ENCODE assay signal across 1 cellular context in the genomic region with DNA sequence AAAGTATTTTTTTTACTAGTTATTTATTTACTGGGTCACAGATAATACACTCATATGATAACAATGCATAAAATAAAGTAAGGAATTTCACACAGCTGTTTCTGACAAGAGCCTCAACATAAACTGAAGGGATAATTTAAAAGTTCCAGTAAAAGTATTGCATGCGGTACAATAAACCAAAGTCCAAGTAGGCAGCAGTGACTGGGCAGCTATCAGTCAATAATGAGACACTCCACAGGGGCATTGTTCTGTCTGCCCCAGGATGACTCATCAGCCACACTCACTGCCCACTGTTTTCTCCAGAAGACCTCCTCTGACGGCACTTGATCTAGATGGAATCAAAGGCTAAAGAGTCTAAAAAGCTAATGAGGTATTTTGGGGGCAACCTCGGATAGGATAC.
TF ChIP-seq lines count a peak whose summit lies in the region.

No MANE protein-coding gene starts in this region.

TF ChIP-seq in K562, 482 proteins besides CTCF, POLR2A, EP300 and RAD21 (continued from another document):
- TF ChIP-seq TARDBP (IDR thresholded peaks at IDR 0.05): no peak
- TF ChIP-seq KDM4B (IDR thresholded peaks at IDR 0.05; ENCODE audit: borderline replicate concordance in 2 of 2, low read depth in 1 of 2): no peak
- TF ChIP-seq MTA3 (IDR thresholded peaks at IDR 0.05; ENCODE audit: borderline replicate concordance): no peak
- no peak for TF ChIP-seq SRSF7 (optimal IDR thresholded peaks at IDR 0.05; ENCODE audit: low read depth, low read length)
- TF ChIP-seq, protein P1, sequence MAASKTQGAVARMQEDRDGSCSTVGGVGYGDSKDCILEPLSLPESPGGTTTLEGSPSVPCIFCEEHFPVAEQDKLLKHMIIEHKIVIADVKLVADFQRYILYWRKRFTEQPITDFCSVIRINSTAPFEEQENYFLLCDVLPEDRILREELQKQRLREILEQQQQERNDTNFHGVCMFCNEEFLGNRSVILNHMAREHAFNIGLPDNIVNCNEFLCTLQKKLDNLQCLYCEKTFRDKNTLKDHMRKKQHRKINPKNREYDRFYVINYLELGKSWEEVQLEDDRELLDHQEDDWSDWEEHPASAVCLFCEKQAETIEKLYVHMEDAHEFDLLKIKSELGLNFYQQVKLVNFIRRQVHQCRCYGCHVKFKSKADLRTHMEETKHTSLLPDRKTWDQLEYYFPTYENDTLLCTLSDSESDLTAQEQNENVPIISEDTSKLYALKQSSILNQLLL (CRISPR knock-in tag; IDR thresholded peaks at IDR 0.05; ENCODE audit: borderline replicate concordance): no peak
- no peak for TF ChIP-seq CBX2 (IDR thresholded peaks at IDR 0.05; ENCODE audit: insufficient read depth, low read length, poor library complexity, severe bottlenecking)
- no peak for TF ChIP-seq CREB3L1 (IDR thresholded peaks at IDR 0.05; ENCODE audit: borderline replicate concordance, low read depth)
- TF ChIP-seq NR3C1 (CRISPR knock-in tag; IDR thresholded peaks at IDR 0.05): no peak
- TF ChIP-seq FOXK2 (conservative IDR thresholded peaks at IDR 0.05 in 1 of 2, IDR thresholded peaks at IDR 0.05 in 1 of 2; ENCODE audit: low read depth in 2 of 2): 0 out of 4 replicates have a peak, but pooled peaks of 1 of the 2 experiments have one; percentile 10
- TF ChIP-seq KDM1A (IDR thresholded peaks at IDR 0.05): no peak
- no peak; the same call in 1 of the 2 replicates for TF ChIP-seq NFIC (IDR thresholded peaks at IDR 0.05)
- peak; percentile 21 for TF ChIP-seq MEIS2 (IDR thresholded peaks at IDR 0.05; ENCODE audit: partially characterized antibody)
- no peak for TF ChIP-seq IFI16 (CRISPR knock-in tag; IDR thresholded peaks at IDR 0.05)
- no peak for TF ChIP-seq NR0B1 (IDR thresholded peaks at IDR 0.05; ENCODE audit: partially characterized antibody)
- TF ChIP-seq FOSL1 (tag; conservative IDR thresholded peaks at IDR 0.05): peak; percentile 85
- TF ChIP-seq U2AF1 (optimal IDR thresholded peaks at IDR 0.05; ENCODE audit: low read depth, low read length): no peak
- TF ChIP-seq, protein P2, sequence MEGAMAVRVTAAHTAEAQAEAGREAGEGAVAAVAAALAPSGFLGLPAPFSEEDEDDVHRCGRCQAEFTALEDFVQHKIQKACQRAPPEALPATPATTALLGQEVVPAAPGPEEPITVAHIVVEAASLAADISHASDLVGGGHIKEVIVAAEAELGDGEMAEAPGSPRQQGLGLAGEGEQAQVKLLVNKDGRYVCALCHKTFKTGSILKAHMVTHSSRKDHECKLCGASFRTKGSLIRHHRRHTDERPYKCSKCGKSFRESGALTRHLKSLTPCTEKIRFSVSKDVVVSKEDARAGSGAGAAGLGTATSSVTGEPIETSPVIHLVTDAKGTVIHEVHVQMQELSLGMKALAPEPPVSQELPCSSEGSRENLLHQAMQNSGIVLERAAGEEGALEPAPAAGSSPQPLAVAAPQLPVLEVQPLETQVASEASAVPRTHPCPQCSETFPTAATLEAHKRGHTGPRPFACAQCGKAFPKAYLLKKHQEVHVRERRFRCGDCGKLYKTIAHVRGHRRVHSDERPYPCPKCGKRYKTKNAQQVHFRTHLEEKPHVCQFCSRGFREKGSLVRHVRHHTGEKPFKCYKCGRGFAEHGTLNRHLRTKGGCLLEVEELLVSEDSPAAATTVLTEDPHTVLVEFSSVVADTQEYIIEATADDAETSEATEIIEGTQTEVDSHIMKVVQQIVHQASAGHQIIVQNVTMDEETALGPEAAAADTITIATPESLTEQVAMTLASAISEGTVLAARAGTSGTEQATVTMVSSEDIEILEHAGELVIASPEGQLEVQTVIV (CRISPR knock-in tag; IDR thresholded peaks at IDR 0.05; ENCODE audit: borderline replicate concordance): no peak
- TF ChIP-seq ZNF436 (CRISPR knock-in tag; IDR thresholded peaks at IDR 0.05): no peak
- TF ChIP-seq CREB1 (IDR thresholded peaks at IDR 0.05): 0 out of 2 replicates have a peak, but pooled peaks have one; percentile 14
- TF ChIP-seq CREB1 (CRISPR knock-in tag; IDR thresholded peaks at IDR 0.05): no peak
- TF ChIP-seq SREBF1 (IDR thresholded peaks at IDR 0.05; ENCODE audit: borderline replicate concordance, low read depth, low read length): no peak
- no peak for TF ChIP-seq TEAD1 (CRISPR knock-in tag; IDR thresholded peaks at IDR 0.05)
- TF ChIP-seq POLR2B (IDR thresholded peaks at IDR 0.05; ENCODE audit: low read depth, partially characterized antibody): no peak
- peak; percentile 50 for TF ChIP-seq ARID1B (IDR thresholded peaks at IDR 0.05)
- no peak for TF ChIP-seq CEBPZ (IDR thresholded peaks at IDR 0.05; ENCODE audit: borderline replicate concordance, low read depth, low read length)
- TF ChIP-seq TBL1XR1 (IDR thresholded peaks at IDR 0.05; ENCODE audit: low read length in 2 of 2): no peak
- no peak for TF ChIP-seq XRCC4 (IDR thresholded peaks at IDR 0.05; ENCODE audit: extremely low read depth, insufficient read depth, insufficient read length)
- no peak for TF ChIP-seq MCM3 (IDR thresholded peaks at IDR 0.05)
- TF ChIP-seq, protein P3, sequence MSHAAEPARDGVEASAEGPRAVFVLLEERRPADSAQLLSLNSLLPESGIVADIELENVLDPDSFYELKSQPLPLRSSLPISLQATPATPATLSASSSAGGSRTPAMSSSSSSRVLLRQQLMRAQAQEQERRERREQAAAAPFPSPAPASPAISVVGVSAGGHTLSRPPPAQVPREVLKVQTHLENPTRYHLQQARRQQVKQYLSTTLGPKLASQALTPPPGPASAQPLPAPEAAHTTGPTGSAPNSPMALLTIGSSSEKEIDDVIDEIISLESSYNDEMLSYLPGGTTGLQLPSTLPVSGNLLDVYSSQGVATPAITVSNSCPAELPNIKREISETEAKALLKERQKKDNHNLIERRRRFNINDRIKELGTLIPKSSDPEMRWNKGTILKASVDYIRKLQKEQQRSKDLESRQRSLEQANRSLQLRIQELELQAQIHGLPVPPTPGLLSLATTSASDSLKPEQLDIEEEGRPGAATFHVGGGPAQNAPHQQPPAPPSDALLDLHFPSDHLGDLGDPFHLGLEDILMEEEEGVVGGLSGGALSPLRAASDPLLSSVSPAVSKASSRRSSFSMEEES (CRISPR knock-in tag; IDR thresholded peaks at IDR 0.05): no peak
- no peak for TF ChIP-seq FUS (optimal IDR thresholded peaks at IDR 0.05; ENCODE audit: low read depth, low read length)
